11 cellular contexts compared by ENCODE assay signal in the genomic region with DNA sequence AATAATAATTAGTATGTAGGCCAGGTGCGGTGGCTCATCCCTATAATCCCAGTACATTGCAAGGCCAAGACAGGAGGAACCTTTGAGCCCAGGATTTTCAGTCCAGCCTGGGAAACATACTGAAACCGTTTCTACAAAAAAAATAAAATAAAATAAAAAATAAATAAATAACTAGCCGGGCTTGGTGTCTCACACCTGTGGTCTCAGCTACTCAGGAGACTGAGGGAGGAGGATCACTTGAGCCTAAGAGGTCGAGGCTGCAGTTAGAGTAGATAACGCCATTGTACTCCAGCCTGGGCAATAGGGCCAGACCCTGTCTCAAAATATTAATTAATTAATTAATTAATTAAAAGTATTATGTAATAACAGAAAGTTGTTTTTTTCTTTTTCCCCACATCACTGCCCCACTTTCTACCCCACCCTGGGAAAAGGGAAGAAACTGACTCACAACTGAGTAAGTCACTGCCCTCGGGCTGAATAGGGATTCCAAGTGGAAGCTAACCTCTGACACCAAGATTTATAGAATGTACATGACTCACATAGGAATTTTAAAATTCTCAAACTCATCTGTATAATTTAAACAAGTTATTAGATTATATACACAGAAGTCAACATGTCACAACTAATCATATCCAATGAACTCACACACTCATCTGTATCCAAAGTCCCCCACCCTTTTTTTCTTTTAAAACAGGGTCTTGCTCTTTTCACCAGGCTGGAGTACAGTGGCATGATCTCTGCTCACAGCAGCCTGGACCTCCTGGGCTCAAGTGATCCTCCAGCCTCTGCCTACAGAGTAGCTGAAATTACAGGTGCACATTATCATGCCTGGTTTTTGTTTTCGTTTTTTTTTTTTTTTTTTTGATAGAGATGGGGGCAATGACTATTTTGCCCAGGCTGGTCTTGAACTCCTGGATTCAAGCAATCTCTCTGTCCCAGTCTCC. TPM values are rescaled to one million over a fixed set of nuclear protein-coding genes. Genes with fewer than 3 reads are reported as not detected.
DNase-seq lines count a peak whose midpoint lies in the region; ATAC-seq and TF ChIP-seq lines count a peak whose summit lies in the region.
"Had no signal": no experiment of that assay in that cellular context is flagged by ENCODE, and none has a peak within 500 bp of the region (broad histone marks: within the 10 kb centered on the region; RNA-seq: fewer than 3 reads in every experiment).

No MANE protein-coding gene starts in this region.

- H3K4me1 Mint-ChIP-seq in HFFc6 (ENCODE audit: low read depth) (peaks cover 37% of the 10 kb centered on the region), type B pancreatic cell (ENCODE audit: unreplicated experiment) (peaks cover 23% of the 10 kb centered on the region)
- H3K4me1 Mint-ChIP-seq: activated naive CD8-positive, alpha-beta T cell treated with anti-CD3 and anti-CD28 coated beads, Interleukin-2, amount 10 ng/mL, durations not matched to agents 7 days and 5 days had no signal

- H3K27ac Mint-ChIP-seq in HFFc6 (peak overlapping the region; percentile 18), type B pancreatic cell (peak overlapping the region; percentile 55)
- H3K27ac Mint-ChIP-seq: activated CD4-positive, alpha-beta memory T cell treated with anti-CD3 and anti-CD28 coated beads for 36 hours; stimulated activated naive CD8-positive, alpha-beta T cell treated with anti-CD3 and anti-CD28 coated beads, Interleukin-15, Interleukin-2, amounts not matched to agents 100 ng/mL and 50 ng/mL, for 24 hours; T-helper 1 cell treated with Interleukin-12 subunit alpha and Interleukin-12 subunit beta and Interleukin-4 antibody, amounts not matched to agents 30 μg/mL and 1 μg/mL, for 36 hours had no signal

- H3K9me3 Mint-ChIP-seq in HFFc6 (peaks cover 12% of the 10 kb centered on the region), type B pancreatic cell (peaks cover 4% of the 10 kb centered on the region)

- TF ChIP-seq CTCF in HFFc6 (IDR thresholded peaks at IDR 0.05) (no peak), VCaP (conservative IDR thresholded peaks at IDR 0.05) (no peak), fibroblast of the aortic adventitia (IDR thresholded peaks at IDR 0.05; ENCODE audit: insufficient read depth, low read length) (no peak), type B pancreatic cell (conservative IDR thresholded peaks at IDR 0.05) (no peak)

- no peak for ATAC-seq in GM18858 (IDR thresholded peaks at IDR 0.05; ENCODE audit: unreplicated experiment)

- no peak overlapping the region for H3K4me3 ChIP-seq in fibroblast of the aortic adventitia (ENCODE audit: low read depth, low read length)

- peak overlapping the region; percentile 96 for H3K27ac ChIP-seq in VCaP
- no peak overlapping the region for H3K27ac ChIP-seq in substantia nigra (ENCODE audit: low read depth, low read length, poor library complexity, severe bottlenecking)

- H3K27me3 Mint-ChIP-seq in HFFc6 (ENCODE audit: insufficient read depth) (peaks cover 5% of the 10 kb centered on the region), type B pancreatic cell (no peaks in the 10 kb centered on the region)
- H3K27me3 Mint-ChIP-seq: activated CD4-positive, alpha-beta memory T cell treated with anti-CD3 and anti-CD28 coated beads for 36 hours; activated naive CD8-positive, alpha-beta T cell treated with anti-CD3 and anti-CD28 coated beads, Interleukin-2, amount 10 ng/mL, durations not matched to agents 7 days and 5 days; stimulated activated naive CD8-positive, alpha-beta T cell treated with anti-CD3 and anti-CD28 coated beads, Interleukin-15, Interleukin-2, amounts not matched to agents 100 ng/mL and 50 ng/mL, for 24 hours had no signal

- H3K36me3 Mint-ChIP-seq in HFFc6 (ENCODE audit: low read depth) (peaks cover 32% of the 10 kb centered on the region), type B pancreatic cell (peaks cover 34% of the 10 kb centered on the region)

- peak; percentile 90 for DNase-seq in HFFc6
- peak; percentile 66 for DNase-seq in fibroblast of the aortic adventitia (ENCODE audit: low read depth)
- DNase-seq in type B pancreatic cell (ENCODE audit: extremely low spot score, unreplicated experiment), result no peak
- DNase-seq in SHP77 treated with DMSO at 0.1 percent for 48 hours (lab: John Stamatoyannopoulos, UW), result no peak
- DNase-seq in substantia nigra (lab: John Stamatoyannopoulos, UW), result no peak
- DNase-seq: activated CD4-positive, alpha-beta memory T cell treated with anti-CD3 and anti-CD28 coated beads for 36 hours; activated naive CD8-positive, alpha-beta T cell treated with anti-CD3 and anti-CD28 coated beads, Interleukin-2, amount 10 ng/mL, durations not matched to agents 7 days and 5 days had no signal

- H3K4me3 Mint-ChIP-seq in HFFc6, result no peak overlapping the region
- H3K4me3 Mint-ChIP-seq in type B pancreatic cell, result no peak overlapping the region
- H3K4me3 Mint-ChIP-seq: activated CD4-positive, alpha-beta memory T cell treated with anti-CD3 and anti-CD28 coated beads for 36 hours; activated naive CD8-positive, alpha-beta T cell treated with anti-CD3 and anti-CD28 coated beads, Interleukin-2, amount 10 ng/mL, durations not matched to agents 7 days and 5 days; stimulated activated naive CD8-positive, alpha-beta T cell treated with anti-CD3 and anti-CD28 coated beads, Interleukin-15, Interleukin-2, amounts not matched to agents 100 ng/mL and 50 ng/mL, for 24 hours; T-helper 1 cell treated with Interleukin-12 subunit alpha and Interleukin-12 subunit beta and Interleukin-4 antibody, amounts not matched to agents 30 μg/mL and 1 μg/mL, for 36 hours had no signal

RNA-seq across cellular contexts. Expression of a gene that starts 12.5 kb away (rescaled TPM):
- total RNA-seq in HFFc6 (2021; fragmentation: NEBNext Ultra II Directional; extraction: Animal tissue kit (Norgen Biotek cat#: 25700)), result 10 to 100 TPM; 11.3 to 15.0 (median 13.5) TPM
- total RNA-seq in fibroblast of the aortic adventitia (ENCODE audit: low replicate concordance) (10.9 and 12.8 TPM in 2 replicates), type B pancreatic cell (ENCODE audit: low replicate concordance) (24.7 and 27.3 TPM in 2 replicates)

Comparison
In these comparisons a context has a peak if more than half of its experiments do, and no peak if none do; other contexts are left out.
1. DNase-seq: peak in HFFc6 (single experiment) and fibroblast of the aortic adventitia (single experiment); none in type B pancreatic cell (single experiment), SHP77 treated with DMSO at 0.1 percent for 48 hours (single experiment) and substantia nigra (0 of 49).